28 cellular contexts compared by ENCODE assay signal in genomic region chr1:82091729-82092128, GRCh38.
DNase-seq lines count a peak whose midpoint lies in the region; ATAC-seq, FAIRE-seq and TF ChIP-seq lines count a peak whose summit lies in the region.
"Had no signal": no experiment of that assay in that cellular context is flagged by ENCODE, and none has a peak within 500 bp of the region (broad histone marks: within the 10 kb centered on the region; RNA-seq: fewer than 3 reads in every experiment).

No MANE protein-coding gene starts in this region.

- CTCF ChIA-PET in H1 (lab: Charles Lee; ENCODE audit: partially characterized antibody) = interaction anchor here (1.2 to 5.8 kb wide), 8 partner anchors 9 to 168 kb away, joined by 3 to 59 read pairs (median 5); no protein-coding TSS in a partner anchor
- CTCF ChIA-PET in T-cell (lab: Charles Lee) = no interaction called here

- no peak overlapping the region for H4K5ac ChIP-seq in H1 (ENCODE audit: insufficient read length, low read depth, low read length)

- no peak overlapping the region for H2BK20ac ChIP-seq in H1 (ENCODE audit: low read length)

- H3K27ac Mint-ChIP-seq in T-cell = no peak overlapping the region
- H3K27ac Mint-ChIP-seq: activated naive CD4-positive, alpha-beta T cell treated with anti-CD3 and anti-CD28 coated beads, Interleukin-2, amount 50 U/mL, for 72 hours; activated T-cell treated with anti-CD3 and anti-CD28 coated beads, Interleukin-2, amount 50 U/mL, for 72 hours; CD4-positive, CD25-positive, alpha-beta regulatory T cell; natural killer cell had no signal

- dilution Hi-C loops in keratinocyte (cut with MboI; ENCODE audit: extremely low pct_ligation_motif_present, low sequenced_read_pairs) = no loop called here

- POLR2A ChIA-PET in H1 (lab: Charles Lee; ENCODE audit: partially characterized antibody) (interaction anchor here (1.3 kb wide), 1 partner anchor 14 kb away, joined by 3 read pairs; no protein-coding TSS in a partner anchor), T-cell (lab: Charles Lee) (no interaction called here)

- DNase-seq in MV-4-11 (lab: John Stamatoyannopoulos, UW) (peak; percentile 5), H1 (ENCODE audit: low read depth in 1 of 2, low spot score in 2 of 2) (no peak), keratinocyte (ENCODE audit: low read depth, low spot score) (no peak), uterus (no peak), T-cell (no peak)
- no peak for DNase-seq in effector memory CD4-positive, alpha-beta T cell
- DNase-seq in activated CD4-positive, alpha-beta T cell treated with anti-CD3 and anti-CD28 coated beads, Interleukin-2, amount 50 U/mL, for 4 hours = no peak
- DNase-seq: activated CD8-positive, alpha-beta memory T cell treated with anti-CD3 and anti-CD28 coated beads for 24 hours; activated T-cell treated with anti-CD3 and anti-CD28 coated beads, Interleukin-2, amount 50 U/mL, for 72 hours; body of pancreas; CD4-positive, CD25-positive, alpha-beta regulatory T cell; dermis blood vessel endothelial cell; DMS153; erythroblast; GOT3; heart right ventricle; islet precursor cell; mammary epithelial cell; natural killer cell; NCI-H187 treated with DMSO at 0.1 percent for 48 hours; NCI-H446; NK-92 treated with Interleukin-12 subunit alpha and Interleukin-12 subunit beta, amount 100 ng/mL, for 24 hours; tibial artery had no signal

- no peak for ATAC-seq in T-cell (replicated peaks in 1 of 4)
- ATAC-seq: A549; activated naive CD4-positive, alpha-beta T cell treated with anti-CD3 and anti-CD28 coated beads, Interleukin-2, amount 50 U/mL, for 72 hours; activated T-cell treated with anti-CD3 and anti-CD28 coated beads, Interleukin-2, amount 50 U/mL, for 72 hours; body of pancreas; heart right ventricle; HepG2; natural killer cell had no signal

- H2AK5ac ChIP-seq in H1 (ENCODE audit: low read depth, low read length) = no peak overlapping the region

- H3K36me3 ChIP-seq in H1 (ENCODE audit: control insufficient read depth in 2 of 4, insufficient read depth in 4 of 4, low read length in 3 of 4) (no peaks in the 10 kb centered on the region), keratinocyte (ENCODE audit: control insufficient read depth in 2 of 2, extremely low read depth in 1 of 2, insufficient read depth in 2 of 2, low read length in 2 of 2) (no peaks in the 10 kb centered on the region), uterus (no peaks in the 10 kb centered on the region)
- H3K36me3 ChIP-seq in effector memory CD4-positive, alpha-beta T cell (ENCODE audit: control insufficient read depth, insufficient read depth, low read length) = no peaks in the 10 kb centered on the region
- H3K36me3 ChIP-seq: heart right ventricle, tibial artery had no signal

- H3K27me3 Mint-ChIP-seq in T-cell = no peaks in the 10 kb centered on the region
- H3K27me3 Mint-ChIP-seq: CD4-positive, CD25-positive, alpha-beta regulatory T cell had no signal

- H3K79me2 ChIP-seq in H1 (ENCODE audit: control insufficient read depth in 1 of 2, insufficient read depth in 2 of 2, low read length in 2 of 2) (no peaks in the 10 kb centered on the region), keratinocyte (ENCODE audit: control insufficient read depth, insufficient read depth, low read length) (no peaks in the 10 kb centered on the region)

- no peak overlapping the region for H4K8ac ChIP-seq in H1 (ENCODE audit: extremely low read depth, insufficient read depth, low read length)

- H3K9me1 ChIP-seq in keratinocyte (ENCODE audit: control insufficient read depth, extremely low read depth, insufficient read depth, low read length) = no peaks in the 10 kb centered on the region

- no peak for TF ChIP-seq EP300 in H1 (IDR thresholded peaks at IDR 0.05; ENCODE audit: borderline replicate concordance in 1 of 2, low read depth in 2 of 2, low read length in 2 of 2)

- 79% methylated on average over 2 of the region's 2 CpGs; no CpG with 5 or more reads in 1 of the 2 experiments for whole genome bisulfite sequencing in H1 (ENCODE audit: extremely low coverage in 1 of 2, insufficient coverage in 1 of 2, insufficient read length in 1 of 2, insufficient replicate concordance in 2 of 2, low coverage in 1 of 2, low lambda C conversion rate in 2 of 2, missing lambda C conversion rate in 1 of 2), 2 experiments

- H3K9me3 ChIP-seq in H1 (ENCODE audit: insufficient read depth in 2 of 2, low read depth in 1 of 2, low read length in 1 of 2) (no peaks in the 10 kb centered on the region), keratinocyte (ENCODE audit: control insufficient read depth, low read depth, low read length) (no peaks in the 10 kb centered on the region), uterus (no peaks in the 10 kb centered on the region)
- no peaks in the 10 kb centered on the region for H3K9me3 ChIP-seq in effector memory CD4-positive, alpha-beta T cell (ENCODE audit: control insufficient read depth, low read length)
- H3K9me3 ChIP-seq: A549, body of pancreas, heart right ventricle, tibial artery had no signal

- H3K79me1 ChIP-seq in H1 (ENCODE audit: low read depth, low read length) = no peaks in the 10 kb centered on the region

- H3K4me3 Mint-ChIP-seq in T-cell = no peak overlapping the region
- H3K4me3 Mint-ChIP-seq: activated T-cell treated with anti-CD3 and anti-CD28 coated beads, Interleukin-2, amount 50 U/mL, for 72 hours; CD4-positive, CD25-positive, alpha-beta regulatory T cell; natural killer cell had no signal

- H3K9me3 Mint-ChIP-seq in T-cell = peaks cover 0 to 9% (median 7%) of the 10 kb centered on the region in 3 donors
- H3K9me3 Mint-ChIP-seq: activated T-cell treated with anti-CD3 and anti-CD28 coated beads, Interleukin-2, amount 50 U/mL, for 72 hours; natural killer cell had no signal

- peak; percentile 31 to 38 for TF ChIP-seq RAD21 in H1 (IDR thresholded peaks at IDR 0.05 in 1 of 2, conservative IDR thresholded peaks at IDR 0.05 in 1 of 2; ENCODE audit: low read depth in 2 of 2, low read length in 2 of 2)

- TF ChIP-seq POLR2A in H1 (IDR thresholded peaks at IDR 0.05; ENCODE audit: control extremely low read depth in 1 of 2, low read depth in 2 of 2, low read length in 2 of 2) (no peak), uterus (IDR thresholded peaks at IDR 0.05) (no peak)

- no peak overlapping the region for H2BK5ac ChIP-seq in H1 (ENCODE audit: low read depth, low read length)

- H3K18ac ChIP-seq in H1 (ENCODE audit: extremely low read depth, low read length) = no peak overlapping the region

- H4K91ac ChIP-seq in H1 (replicated peaks; ENCODE audit: insufficient read length, low read length) = no peak overlapping the region

- H3K56ac ChIP-seq in H1 (replicated peaks; ENCODE audit: insufficient read length, low read depth, low read length) = no peak overlapping the region

- H2BK120ac ChIP-seq in H1 (replicated peaks; ENCODE audit: low read depth, low read length) = no peak overlapping the region

- H3K23ac ChIP-seq in H1 (ENCODE audit: insufficient read length) = no peak overlapping the region

- H3K27me3 ChIP-seq in H1 (replicated peaks in 1 of 4; ENCODE audit: control insufficient read depth in 3 of 4, extremely low read depth in 1 of 4, insufficient read depth in 3 of 4, low read length in 3 of 4) = no peaks in the 10 kb centered on the region
- H3K27me3 ChIP-seq in keratinocyte (ENCODE audit: control insufficient read depth, extremely low read depth, insufficient read depth, low read length) = no peaks in the 10 kb centered on the region
- H3K27me3 ChIP-seq in effector memory CD4-positive, alpha-beta T cell (replicated peaks; ENCODE audit: control insufficient read depth, insufficient read depth, low read length, poor library complexity, severe bottlenecking) = no peaks in the 10 kb centered on the region
- H3K27me3 ChIP-seq in uterus = no peaks in the 10 kb centered on the region
- H3K27me3 ChIP-seq: body of pancreas, heart right ventricle, tibial artery had no signal

- no peaks in the 10 kb centered on the region for H3K4me1 ChIP-seq in H1 (replicated peaks in 1 of 4; ENCODE audit: control insufficient read depth in 3 of 4, insufficient read depth in 4 of 4, low read length in 3 of 4)
- no peaks in the 10 kb centered on the region for H3K4me1 ChIP-seq in keratinocyte (ENCODE audit: control insufficient read depth, extremely low read depth, insufficient read depth, low read length)
- H3K4me1 ChIP-seq in effector memory CD4-positive, alpha-beta T cell (ENCODE audit: control insufficient read depth, insufficient read depth, low read length, poor library complexity, severe bottlenecking) = no peaks in the 10 kb centered on the region
- no peaks in the 10 kb centered on the region for H3K4me1 ChIP-seq in uterus
- H3K4me1 ChIP-seq: A549, body of pancreas, heart right ventricle, tibial artery had no signal

- no peak overlapping the region for H3K9ac ChIP-seq in H1 (replicated peaks in 1 of 4; ENCODE audit: extremely low read depth in 1 of 4, low read depth in 3 of 4, low read length in 3 of 4)
- H3K9ac ChIP-seq in keratinocyte (ENCODE audit: control insufficient read depth, extremely low read depth, insufficient read depth, low read length) = no peak overlapping the region

- FAIRE-seq in H1 (lab: Jason Lieb, UNC) (no peak), keratinocyte (lab: Jason Lieb, UNC) (peak; percentile 5)
- FAIRE-seq: A549, HepG2 had no signal

- no peak overlapping the region for H2BK12ac ChIP-seq in H1 (ENCODE audit: low read depth, low read length)

- H3K27ac ChIP-seq in 22Rv1 (no peak overlapping the region), H1 (ENCODE audit: low read depth, low read length) (no peak overlapping the region), keratinocyte (ENCODE audit: control insufficient read depth, insufficient read depth, low read length) (no peak overlapping the region), uterus (no peak overlapping the region)
- H3K27ac ChIP-seq in effector memory CD4-positive, alpha-beta T cell (ENCODE audit: insufficient read depth, low read length, poor library complexity, severe bottlenecking) = no peak overlapping the region
- H3K27ac ChIP-seq: A549, body of pancreas, heart right ventricle, tibial artery, VCaP had no signal

- no peak overlapping the region for H3K4ac ChIP-seq in H1 (replicated peaks; ENCODE audit: insufficient read length, low read depth, low read length)

- H4K20me1 ChIP-seq in H1 (replicated peaks in 1 of 2; ENCODE audit: control insufficient read depth in 1 of 2, insufficient read depth in 2 of 2, low read length in 2 of 2) (no peaks in the 10 kb centered on the region), keratinocyte (ENCODE audit: control insufficient read depth, extremely low read depth, insufficient read depth, low read length) (no peaks in the 10 kb centered on the region)

- H3K23me2 ChIP-seq in H1 (ENCODE audit: low read depth, low read length) = no peaks in the 10 kb centered on the region

- no peak overlapping the region for H2BK15ac ChIP-seq in H1 (ENCODE audit: low read length)

- H3K14ac ChIP-seq in H1 (ENCODE audit: insufficient read length) = no peak overlapping the region

- H3K36me3 Mint-ChIP-seq in T-cell = no peaks in the 10 kb centered on the region
- H3K36me3 Mint-ChIP-seq: activated naive CD4-positive, alpha-beta T cell treated with anti-CD3 and anti-CD28 coated beads, Interleukin-2, amount 50 U/mL, for 72 hours; CD4-positive, CD25-positive, alpha-beta regulatory T cell; natural killer cell had no signal

- H3K4me2 ChIP-seq in H1 (ENCODE audit: insufficient read depth in 1 of 2, low read depth in 2 of 2, low read length in 2 of 2) = no peak overlapping the region
- H3K4me2 ChIP-seq in keratinocyte (ENCODE audit: control insufficient read depth, extremely low read depth, insufficient read depth, low read depth, low read length) = no peak overlapping the region
- H3K4me2 ChIP-seq: A549 had no signal

- H3K4me1 Mint-ChIP-seq in T-cell = no peaks in the 10 kb centered on the region
- H3K4me1 Mint-ChIP-seq: CD4-positive, CD25-positive, alpha-beta regulatory T cell; natural killer cell had no signal

- intact Hi-C loops in uterus (cut with DNase I; ENCODE audit: low total_unique reads) = no loop called here

- TF ChIP-seq CTCF in 22Rv1 (IDR thresholded peaks at IDR 0.05) (peak; percentile 26), H1 (IDR thresholded peaks at IDR 0.05; ENCODE audit: control extremely low read depth in 1 of 3, insufficient read depth in 1 of 3, low read depth in 1 of 3, low read length in 3 of 3) (peak in 1 of 3 experiments; percentile 25; a peak in 1 of 4 replicates), keratinocyte (optimal IDR thresholded peaks at IDR 0.05 in 1 of 3, IDR thresholded peaks at IDR 0.05 in 1 of 3, conservative IDR thresholded peaks at IDR 0.05 in 1 of 3; ENCODE audit: extremely low read depth in 1 of 3, insufficient read depth in 2 of 3, low read length in 3 of 3) (peak in 1 of 3 experiments; percentile 21), uterus (IDR thresholded peaks at IDR 0.05) (no peak)

- H2AFZ ChIP-seq in H1 (ENCODE audit: low read length) (no peak overlapping the region), keratinocyte (ENCODE audit: control insufficient read depth, low read length) (no peak overlapping the region)

- no peak overlapping the region for H3K4me3 ChIP-seq in H1 (ENCODE audit: extremely low read depth in 1 of 4, insufficient read depth in 2 of 4, low read depth in 3 of 4, low read length in 4 of 4)
- no peak overlapping the region for H3K4me3 ChIP-seq in keratinocyte (ENCODE audit: control insufficient read depth in 2 of 3, extremely low read depth in 1 of 3, insufficient read depth in 2 of 3, low read depth in 1 of 3, low read length in 3 of 3)
- no peak overlapping the region for H3K4me3 ChIP-seq in effector memory CD4-positive, alpha-beta T cell (ENCODE audit: insufficient read depth, low read depth, low read length, poor library complexity, severe bottlenecking)
- H3K4me3 ChIP-seq in uterus = no peak overlapping the region
- H3K4me3 ChIP-seq: A549, body of pancreas, heart right ventricle, tibial artery had no signal
